ENCODE assay signal across 1 cellular context in the genomic region with DNA sequence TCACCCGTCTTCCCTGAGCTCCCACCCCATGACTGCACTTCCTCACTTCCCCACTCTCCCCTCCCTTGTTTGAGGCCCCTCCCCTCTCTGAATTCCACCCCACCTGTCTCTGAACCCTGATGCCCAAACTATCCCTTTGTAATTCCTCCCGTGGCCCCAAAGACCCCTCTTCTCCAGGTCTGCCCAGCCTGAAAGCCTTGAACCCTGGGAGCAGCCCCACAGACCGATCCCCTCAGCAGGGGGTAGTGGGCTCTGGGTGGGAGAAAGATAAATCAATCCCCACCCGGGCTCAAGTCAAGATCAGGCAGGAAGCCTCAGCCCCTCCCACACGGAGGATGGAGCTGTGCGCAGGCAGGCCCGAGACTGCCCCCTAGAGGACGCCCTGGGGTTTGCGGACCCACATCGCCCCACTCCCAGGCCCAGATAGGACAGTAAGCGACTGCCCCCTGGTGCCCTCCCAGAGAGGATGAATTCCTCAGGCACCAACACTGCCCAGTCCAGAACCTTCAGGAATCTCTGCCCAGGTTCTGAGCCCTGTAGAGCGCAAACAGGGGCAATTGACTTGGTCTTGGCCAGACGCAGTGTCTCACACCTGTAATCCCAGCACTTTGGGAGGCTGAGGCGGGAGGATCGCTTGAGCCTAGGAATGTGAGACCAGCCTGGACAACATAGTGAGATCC.
A peak's percentile ranks its signal among the peaks of the same experiment; 100 is the strongest.
TF ChIP-seq lines count a peak whose summit lies in the region.

No MANE protein-coding gene starts in this region.

TF ChIP-seq in K562, 482 proteins besides CTCF, POLR2A, EP300 and RAD21 (continued from another document and continues in another):
- TF ChIP-seq, protein P1, sequence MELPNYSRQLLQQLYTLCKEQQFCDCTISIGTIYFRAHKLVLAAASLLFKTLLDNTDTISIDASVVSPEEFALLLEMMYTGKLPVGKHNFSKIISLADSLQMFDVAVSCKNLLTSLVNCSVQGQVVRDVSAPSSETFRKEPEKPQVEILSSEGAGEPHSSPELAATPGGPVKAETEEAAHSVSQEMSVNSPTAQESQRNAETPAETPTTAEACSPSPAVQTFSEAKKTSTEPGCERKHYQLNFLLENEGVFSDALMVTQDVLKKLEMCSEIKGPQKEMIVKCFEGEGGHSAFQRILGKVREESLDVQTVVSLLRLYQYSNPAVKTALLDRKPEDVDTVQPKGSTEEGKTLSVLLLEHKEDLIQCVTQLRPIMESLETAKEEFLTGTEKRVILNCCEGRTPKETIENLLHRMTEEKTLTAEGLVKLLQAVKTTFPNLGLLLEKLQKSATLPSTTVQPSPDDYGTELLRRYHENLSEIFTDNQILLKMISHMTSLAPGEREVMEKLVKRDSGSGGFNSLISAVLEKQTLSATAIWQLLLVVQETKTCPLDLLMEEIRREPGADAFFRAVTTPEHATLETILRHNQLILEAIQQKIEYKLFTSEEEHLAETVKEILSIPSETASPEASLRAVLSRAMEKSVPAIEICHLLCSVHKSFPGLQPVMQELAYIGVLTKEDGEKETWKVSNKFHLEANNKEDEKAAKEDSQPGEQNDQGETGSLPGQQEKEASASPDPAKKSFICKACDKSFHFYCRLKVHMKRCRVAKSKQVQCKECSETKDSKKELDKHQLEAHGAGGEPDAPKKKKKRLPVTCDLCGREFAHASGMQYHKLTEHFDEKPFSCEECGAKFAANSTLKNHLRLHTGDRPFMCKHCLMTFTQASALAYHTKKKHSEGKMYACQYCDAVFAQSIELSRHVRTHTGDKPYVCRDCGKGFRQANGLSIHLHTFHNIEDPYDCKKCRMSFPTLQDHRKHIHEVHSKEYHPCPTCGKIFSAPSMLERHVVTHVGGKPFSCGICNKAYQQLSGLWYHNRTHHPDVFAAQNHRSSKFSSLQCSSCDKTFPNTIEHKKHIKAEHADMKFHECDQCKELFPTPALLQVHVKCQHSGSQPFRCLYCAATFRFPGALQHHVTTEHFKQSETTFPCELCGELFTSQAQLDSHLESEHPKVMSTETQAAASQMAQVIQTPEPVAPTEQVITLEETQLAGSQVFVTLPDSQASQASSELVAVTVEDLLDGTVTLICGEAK (IDR thresholded peaks at IDR 0.05): no peak
- TF ChIP-seq, protein P1 (CRISPR knock-in tag; IDR thresholded peaks at IDR 0.05): no peak
- TF ChIP-seq, protein P2, sequence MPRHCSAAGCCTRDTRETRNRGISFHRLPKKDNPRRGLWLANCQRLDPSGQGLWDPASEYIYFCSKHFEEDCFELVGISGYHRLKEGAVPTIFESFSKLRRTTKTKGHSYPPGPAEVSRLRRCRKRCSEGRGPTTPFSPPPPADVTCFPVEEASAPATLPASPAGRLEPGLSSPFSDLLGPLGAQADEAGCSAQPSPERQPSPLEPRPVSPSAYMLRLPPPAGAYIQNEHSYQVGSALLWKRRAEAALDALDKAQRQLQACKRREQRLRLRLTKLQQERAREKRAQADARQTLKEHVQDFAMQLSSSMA (CRISPR knock-in tag; IDR thresholded peaks at IDR 0.05): no peak
- TF ChIP-seq TCF7L2 (IDR thresholded peaks at IDR 0.05; ENCODE audit: low read depth, low read length) (no peak), ZSCAN29 (IDR thresholded peaks at IDR 0.05) (no peak), ZNF24 (IDR thresholded peaks at IDR 0.05) (peak; percentile 63; the same call in 1 of the 2 replicates), U2AF1 (optimal IDR thresholded peaks at IDR 0.05; ENCODE audit: low read depth, low read length) (no peak), PTTG1 (tag; IDR thresholded peaks at IDR 0.05; ENCODE audit: low read depth) (no peak), ZNF707 (CRISPR knock-in tag; conservative IDR thresholded peaks at IDR 0.05) (no peak), SMAD3 (CRISPR knock-in tag; conservative IDR thresholded peaks at IDR 0.05) (0 out of 2 replicates have a peak, but pooled peaks have one; percentile 19), BRF1 (IDR thresholded peaks at IDR 0.05; ENCODE audit: borderline replicate concordance, extremely low read depth, insufficient read length) (no peak), ZNF445 (CRISPR knock-in tag; IDR thresholded peaks at IDR 0.05; ENCODE audit: low read depth) (no peak), CBX8 (IDR thresholded peaks at IDR 0.05; ENCODE audit: borderline replicate concordance, extremely low read depth, low read depth, low read length, poor library complexity, severe bottlenecking) (no peak), GTF2E2 (tag; IDR thresholded peaks at IDR 0.05) (no peak), NUFIP1 (IDR thresholded peaks at IDR 0.05; ENCODE audit: partially characterized antibody) (no peak), SMARCE1 (IDR thresholded peaks at IDR 0.05) (peak; percentile 21; the same call in 1 of the 2 replicates), SIRT6 (IDR thresholded peaks at IDR 0.05; ENCODE audit: low read depth, low read length) (no peak), KDM4B (IDR thresholded peaks at IDR 0.05; ENCODE audit: borderline replicate concordance in 2 of 2, low read depth in 1 of 2) (no peak), RFX7 (CRISPR knock-in tag; IDR thresholded peaks at IDR 0.05) (no peak), ZNF431 (CRISPR knock-in tag; IDR thresholded peaks at IDR 0.05) (no peak), ZNF134 (CRISPR knock-in tag; conservative IDR thresholded peaks at IDR 0.05) (no peak), PTRF (tag; IDR thresholded peaks at IDR 0.05) (no peak), TARDBP (IDR thresholded peaks at IDR 0.05) (peak; percentile 77; the same call in 1 of the 2 replicates), EGR1 (conservative IDR thresholded peaks at IDR 0.05) (peak; percentile 50), NCOA2 (IDR thresholded peaks at IDR 0.05; ENCODE audit: partially characterized antibody in 2 of 2) (no peak), MCM2 (IDR thresholded peaks at IDR 0.05; ENCODE audit: low read depth) (no peak), MBD2 (IDR thresholded peaks at IDR 0.05; ENCODE audit: borderline replicate concordance, low read depth) (peak; percentile 32; the same call in 1 of the 2 replicates), ZNF184 (CRISPR knock-in tag; IDR thresholded peaks at IDR 0.05) (no peak), HMG20A (CRISPR knock-in tag; conservative IDR thresholded peaks at IDR 0.05) (no peak), RBBP5 (IDR thresholded peaks at IDR 0.05; ENCODE audit: borderline replicate concordance, insufficient read depth, low read length, poor library complexity, severe bottlenecking) (no peak)
- TF ChIP-seq, protein P3, sequence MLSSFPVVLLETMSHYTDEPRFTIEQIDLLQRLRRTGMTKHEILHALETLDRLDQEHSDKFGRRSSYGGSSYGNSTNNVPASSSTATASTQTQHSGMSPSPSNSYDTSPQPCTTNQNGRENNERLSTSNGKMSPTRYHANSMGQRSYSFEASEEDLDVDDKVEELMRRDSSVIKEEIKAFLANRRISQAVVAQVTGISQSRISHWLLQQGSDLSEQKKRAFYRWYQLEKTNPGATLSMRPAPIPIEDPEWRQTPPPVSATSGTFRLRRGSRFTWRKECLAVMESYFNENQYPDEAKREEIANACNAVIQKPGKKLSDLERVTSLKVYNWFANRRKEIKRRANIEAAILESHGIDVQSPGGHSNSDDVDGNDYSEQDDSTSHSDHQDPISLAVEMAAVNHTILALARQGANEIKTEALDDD (IDR thresholded peaks at IDR 0.05): no peak
- TF ChIP-seq, protein P4, sequence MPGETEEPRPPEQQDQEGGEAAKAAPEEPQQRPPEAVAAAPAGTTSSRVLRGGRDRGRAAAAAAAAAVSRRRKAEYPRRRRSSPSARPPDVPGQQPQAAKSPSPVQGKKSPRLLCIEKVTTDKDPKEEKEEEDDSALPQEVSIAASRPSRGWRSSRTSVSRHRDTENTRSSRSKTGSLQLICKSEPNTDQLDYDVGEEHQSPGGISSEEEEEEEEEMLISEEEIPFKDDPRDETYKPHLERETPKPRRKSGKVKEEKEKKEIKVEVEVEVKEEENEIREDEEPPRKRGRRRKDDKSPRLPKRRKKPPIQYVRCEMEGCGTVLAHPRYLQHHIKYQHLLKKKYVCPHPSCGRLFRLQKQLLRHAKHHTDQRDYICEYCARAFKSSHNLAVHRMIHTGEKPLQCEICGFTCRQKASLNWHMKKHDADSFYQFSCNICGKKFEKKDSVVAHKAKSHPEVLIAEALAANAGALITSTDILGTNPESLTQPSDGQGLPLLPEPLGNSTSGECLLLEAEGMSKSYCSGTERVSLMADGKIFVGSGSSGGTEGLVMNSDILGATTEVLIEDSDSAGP (CRISPR knock-in tag; IDR thresholded peaks at IDR 0.05): no peak
- TF ChIP-seq, protein P5, sequence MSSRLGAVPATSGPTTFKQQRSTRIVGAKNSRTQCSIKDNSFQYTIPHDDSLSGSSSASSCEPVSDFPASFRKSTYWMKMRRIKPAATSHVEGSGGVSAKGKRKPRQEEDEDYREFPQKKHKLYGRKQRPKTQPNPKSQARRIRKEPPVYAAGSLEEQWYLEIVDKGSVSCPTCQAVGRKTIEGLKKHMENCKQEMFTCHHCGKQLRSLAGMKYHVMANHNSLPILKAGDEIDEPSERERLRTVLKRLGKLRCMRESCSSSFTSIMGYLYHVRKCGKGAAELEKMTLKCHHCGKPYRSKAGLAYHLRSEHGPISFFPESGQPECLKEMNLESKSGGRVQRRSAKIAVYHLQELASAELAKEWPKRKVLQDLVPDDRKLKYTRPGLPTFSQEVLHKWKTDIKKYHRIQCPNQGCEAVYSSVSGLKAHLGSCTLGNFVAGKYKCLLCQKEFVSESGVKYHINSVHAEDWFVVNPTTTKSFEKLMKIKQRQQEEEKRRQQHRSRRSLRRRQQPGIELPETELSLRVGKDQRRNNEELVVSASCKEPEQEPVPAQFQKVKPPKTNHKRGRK (tag; IDR thresholded peaks at IDR 0.05): no peak
- TF ChIP-seq, protein P6, sequence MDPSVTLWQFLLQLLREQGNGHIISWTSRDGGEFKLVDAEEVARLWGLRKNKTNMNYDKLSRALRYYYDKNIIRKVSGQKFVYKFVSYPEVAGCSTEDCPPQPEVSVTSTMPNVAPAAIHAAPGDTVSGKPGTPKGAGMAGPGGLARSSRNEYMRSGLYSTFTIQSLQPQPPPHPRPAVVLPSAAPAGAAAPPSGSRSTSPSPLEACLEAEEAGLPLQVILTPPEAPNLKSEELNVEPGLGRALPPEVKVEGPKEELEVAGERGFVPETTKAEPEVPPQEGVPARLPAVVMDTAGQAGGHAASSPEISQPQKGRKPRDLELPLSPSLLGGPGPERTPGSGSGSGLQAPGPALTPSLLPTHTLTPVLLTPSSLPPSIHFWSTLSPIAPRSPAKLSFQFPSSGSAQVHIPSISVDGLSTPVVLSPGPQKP (CRISPR knock-in tag; IDR thresholded peaks at IDR 0.05): no peak
- TF ChIP-seq, protein P7, sequence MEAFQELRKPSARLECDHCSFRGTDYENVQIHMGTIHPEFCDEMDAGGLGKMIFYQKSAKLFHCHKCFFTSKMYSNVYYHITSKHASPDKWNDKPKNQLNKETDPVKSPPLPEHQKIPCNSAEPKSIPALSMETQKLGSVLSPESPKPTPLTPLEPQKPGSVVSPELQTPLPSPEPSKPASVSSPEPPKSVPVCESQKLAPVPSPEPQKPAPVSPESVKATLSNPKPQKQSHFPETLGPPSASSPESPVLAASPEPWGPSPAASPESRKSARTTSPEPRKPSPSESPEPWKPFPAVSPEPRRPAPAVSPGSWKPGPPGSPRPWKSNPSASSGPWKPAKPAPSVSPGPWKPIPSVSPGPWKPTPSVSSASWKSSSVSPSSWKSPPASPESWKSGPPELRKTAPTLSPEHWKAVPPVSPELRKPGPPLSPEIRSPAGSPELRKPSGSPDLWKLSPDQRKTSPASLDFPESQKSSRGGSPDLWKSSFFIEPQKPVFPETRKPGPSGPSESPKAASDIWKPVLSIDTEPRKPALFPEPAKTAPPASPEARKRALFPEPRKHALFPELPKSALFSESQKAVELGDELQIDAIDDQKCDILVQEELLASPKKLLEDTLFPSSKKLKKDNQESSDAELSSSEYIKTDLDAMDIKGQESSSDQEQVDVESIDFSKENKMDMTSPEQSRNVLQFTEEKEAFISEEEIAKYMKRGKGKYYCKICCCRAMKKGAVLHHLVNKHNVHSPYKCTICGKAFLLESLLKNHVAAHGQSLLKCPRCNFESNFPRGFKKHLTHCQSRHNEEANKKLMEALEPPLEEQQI (IDR thresholded peaks at IDR 0.05): no peak
- TF ChIP-seq, protein P8, sequence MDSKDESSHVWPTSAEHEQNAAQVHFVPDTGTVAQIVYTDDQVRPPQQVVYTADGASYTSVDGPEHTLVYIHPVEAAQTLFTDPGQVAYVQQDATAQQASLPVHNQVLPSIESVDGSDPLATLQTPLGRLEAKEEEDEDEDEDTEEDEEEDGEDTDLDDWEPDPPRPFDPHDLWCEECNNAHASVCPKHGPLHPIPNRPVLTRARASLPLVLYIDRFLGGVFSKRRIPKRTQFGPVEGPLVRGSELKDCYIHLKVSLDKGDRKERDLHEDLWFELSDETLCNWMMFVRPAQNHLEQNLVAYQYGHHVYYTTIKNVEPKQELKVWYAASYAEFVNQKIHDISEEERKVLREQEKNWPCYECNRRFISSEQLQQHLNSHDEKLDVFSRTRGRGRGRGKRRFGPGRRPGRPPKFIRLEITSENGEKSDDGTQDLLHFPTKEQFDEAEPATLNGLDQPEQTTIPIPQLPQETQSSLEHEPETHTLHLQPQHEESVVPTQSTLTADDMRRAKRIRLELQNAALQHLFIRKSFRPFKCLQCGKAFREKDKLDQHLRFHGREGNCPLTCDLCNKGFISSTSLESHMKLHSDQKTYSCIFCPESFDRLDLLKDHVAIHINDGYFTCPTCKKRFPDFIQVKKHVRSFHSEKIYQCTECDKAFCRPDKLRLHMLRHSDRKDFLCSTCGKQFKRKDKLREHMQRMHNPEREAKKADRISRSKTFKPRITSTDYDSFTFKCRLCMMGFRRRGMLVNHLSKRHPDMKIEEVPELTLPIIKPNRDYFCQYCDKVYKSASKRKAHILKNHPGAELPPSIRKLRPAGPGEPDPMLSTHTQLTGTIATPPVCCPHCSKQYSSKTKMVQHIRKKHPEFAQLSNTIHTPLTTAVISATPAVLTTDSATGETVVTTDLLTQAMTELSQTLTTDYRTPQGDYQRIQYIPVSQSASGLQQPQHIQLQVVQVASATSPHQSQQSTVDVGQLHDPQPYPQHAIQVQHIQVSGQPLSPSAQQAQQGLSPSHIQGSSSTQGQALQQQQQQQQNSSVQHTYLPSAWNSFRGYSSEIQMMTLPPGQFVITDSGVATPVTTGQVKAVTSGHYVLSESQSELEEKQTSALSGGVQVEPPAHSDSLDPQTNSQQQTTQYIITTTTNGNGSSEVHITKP (IDR thresholded peaks at IDR 0.05; ENCODE audit: partially characterized antibody): no peak
